Comparison of ENCODE assay signal across 1 cellular context in the genomic region with DNA sequence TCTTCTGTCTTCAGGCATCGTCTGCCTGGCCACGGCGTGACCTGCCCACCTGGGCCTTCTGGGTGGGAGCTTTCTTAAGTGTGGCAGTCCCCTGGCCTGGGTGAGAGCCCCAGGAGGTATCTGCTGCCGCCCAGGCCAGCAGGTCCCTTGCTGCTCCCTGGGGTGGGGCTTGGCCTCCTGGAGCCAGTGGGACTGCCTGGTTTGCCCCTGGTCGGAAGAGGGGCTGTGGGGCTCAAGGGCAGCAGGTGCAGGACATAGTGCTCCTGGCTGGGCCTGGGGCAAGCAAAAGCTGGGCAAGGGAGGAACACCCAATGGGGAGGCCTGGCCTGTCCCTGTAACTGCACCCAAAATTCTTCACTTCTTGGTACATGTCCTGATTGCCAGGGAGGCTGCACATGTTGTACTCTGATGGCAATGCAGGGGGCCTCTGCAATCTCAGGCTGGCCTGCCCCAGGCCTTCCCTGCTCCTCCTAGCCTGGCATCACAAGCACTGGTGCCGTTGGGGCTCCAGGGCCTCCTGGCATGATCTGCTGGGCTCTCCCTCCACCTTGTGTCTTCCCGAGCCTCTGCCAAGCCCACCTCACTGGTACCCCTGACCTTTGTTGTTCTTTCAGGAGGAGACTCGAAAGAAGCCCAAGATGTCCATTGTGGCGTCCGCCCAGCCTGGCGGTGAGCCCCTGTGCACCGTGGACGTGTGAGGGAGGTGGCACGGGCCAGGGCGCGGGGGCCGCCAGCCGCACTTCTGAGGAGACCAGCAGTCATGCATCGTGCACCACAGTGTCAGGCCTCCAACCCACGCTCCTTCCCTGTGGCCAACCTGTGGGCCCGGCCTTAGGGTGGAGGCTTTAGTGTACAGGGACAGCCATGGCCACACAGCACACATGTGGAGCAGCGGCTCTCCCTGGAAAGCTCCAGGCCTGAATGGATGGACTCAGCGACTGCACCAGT.
TF ChIP-seq lines count a peak whose summit lies in the region.

No MANE protein-coding gene starts in this region.

TF ChIP-seq in H1, 55 proteins besides CTCF, POLR2A, EP300 and RAD21:
- TF ChIP-seq POLR2AphosphoS5 (IDR thresholded peaks at IDR 0.05; ENCODE audit: low read depth, low read length) (peak; percentile 57), SIN3A (conservative IDR thresholded peaks at IDR 0.05 in 1 of 2, IDR thresholded peaks at IDR 0.05 in 1 of 2; ENCODE audit: low read depth in 1 of 2, low read length in 2 of 2) (no peak)
TF ChIP-seq in H1: peak in this region for 1.
